Comparison of ENCODE assay signal across 14 cellular contexts in genomic region chr21:20902998-20903397, GRCh38.
"Had no signal": no experiment of that assay in that cellular context is flagged by ENCODE, and none has a peak within 500 bp of the region (broad histone marks: within the 10 kb centered on the region; RNA-seq: fewer than 3 reads in every experiment).

No MANE protein-coding gene starts in this region.

- DNase-seq: activated CD4-positive, alpha-beta T cell treated with anti-CD3 and anti-CD28 coated beads, Interleukin-2, amount 50 U/mL, for 4 hours; activated effector memory CD4-positive, alpha-beta T cell treated with anti-CD3 and anti-CD28 coated beads, Interleukin-2, amount 50 U/mL, for 16 hours; activated T-cell treated with anti-CD3 and anti-CD28 coated beads, Interleukin-2, amount 50 U/mL, for 72 hours; adrenal gland; endodermal cell; foreskin keratinocyte; glutamatergic neuron; islet precursor cell; stimulated activated CD4-positive, alpha-beta T cell treated with anti-CD3 and anti-CD28 coated beads, Interleukin-15, amount 100 ng/mL, for 24 hours; stimulated activated CD4-positive, alpha-beta T cell treated with anti-CD3 and anti-CD28 coated beads, Interleukin-2, amount 100 ng/mL, for 48 hours; stimulated activated naive CD8-positive, alpha-beta T cell treated with anti-CD3 and anti-CD28 coated beads, Interleukin-15, amount 100 ng/mL, for 72 hours had no signal

- H3K36me3 ChIP-seq: adrenal gland, right atrium auricular region had no signal

- H3K4me1 ChIP-seq: adrenal gland, foreskin keratinocyte, right atrium auricular region had no signal

- H3K4me3 ChIP-seq: adrenal gland, lung, right atrium auricular region, skin epidermis had no signal

- H3K27ac ChIP-seq: adrenal gland, foreskin keratinocyte, right atrium auricular region, skin epidermis had no signal

- H3K9me3 ChIP-seq: adrenal gland, right atrium auricular region had no signal

- H3K27me3 ChIP-seq: adrenal gland, foreskin keratinocyte, right atrium auricular region had no signal
